Comparison of ENCODE assay signal across 18 cellular contexts in the genomic region with DNA sequence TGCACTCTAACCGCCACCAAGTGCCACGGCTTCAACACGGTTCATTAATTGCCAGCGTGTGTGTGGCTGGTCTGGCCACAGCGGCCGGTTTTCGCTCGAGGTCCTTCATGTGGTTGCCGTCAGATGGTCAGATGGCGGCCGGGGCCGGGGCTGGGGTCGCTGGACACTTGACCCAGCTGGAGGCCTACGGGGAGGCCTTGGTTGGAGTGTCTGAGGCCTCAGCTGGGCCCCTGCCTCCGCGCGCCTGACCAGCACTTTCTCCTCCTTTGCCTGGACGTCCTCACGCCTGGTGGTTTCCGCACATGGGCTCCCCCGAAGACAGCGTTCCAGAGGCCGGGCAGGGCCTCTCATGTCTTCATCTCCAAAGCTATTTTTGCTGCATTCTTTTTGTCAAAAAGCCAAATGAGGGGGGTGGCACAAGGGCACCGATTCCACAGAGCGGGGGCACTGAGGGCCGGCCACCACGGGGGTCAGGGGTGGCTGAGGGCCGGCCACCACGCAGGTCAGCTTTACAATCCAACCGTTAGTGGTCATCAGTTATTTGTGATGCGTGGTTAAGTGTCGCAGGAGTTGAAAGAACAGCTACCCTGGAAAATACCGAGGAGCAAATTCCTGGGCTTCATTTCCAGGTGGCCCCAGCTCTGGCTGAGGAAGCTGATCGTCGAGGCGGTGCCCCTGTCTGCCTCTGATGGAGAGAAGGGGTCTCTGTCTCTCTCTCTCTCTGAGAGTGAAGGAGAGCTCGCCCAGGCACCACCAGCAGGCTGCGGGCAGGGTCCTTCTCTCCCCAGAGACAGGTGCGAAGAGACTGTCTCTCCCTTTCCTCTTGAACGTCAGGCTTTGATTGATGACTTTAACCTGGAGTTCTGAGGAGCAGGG. TPM values are rescaled to one million over a fixed set of nuclear protein-coding genes. Genes with fewer than 3 reads are reported as not detected.
DNase-seq lines count a peak whose midpoint lies in the region; ATAC-seq and TF ChIP-seq lines count a peak whose summit lies in the region.
"Had no signal": no experiment of that assay in that cellular context is flagged by ENCODE, and none has a peak within 500 bp of the region (broad histone marks: within the 10 kb centered on the region; RNA-seq: fewer than 3 reads in every experiment).

No MANE protein-coding gene starts in this region.

- H3K4me3 ChIP-seq in right atrium auricular region: no peak overlapping the region
- no peak overlapping the region for H3K4me3 ChIP-seq in left ventricle myocardium inferior
- H3K4me3 ChIP-seq in neuronal stem cell (ENCODE audit: low read length in 2 of 2): no peak overlapping the region
- H3K4me3 ChIP-seq: K562 had no signal

- no peak for TF ChIP-seq CTCF in right atrium auricular region (IDR thresholded peaks at IDR 0.05)
- no peak for TF ChIP-seq CTCF in left ventricle myocardium inferior (IDR thresholded peaks at IDR 0.05; ENCODE audit: borderline replicate concordance)
- TF ChIP-seq CTCF in HFFc6 (IDR thresholded peaks at IDR 0.05): no peak

- no peak overlapping the region for H3K27ac Mint-ChIP-seq in HFFc6
- H3K27ac Mint-ChIP-seq: CD4-positive, alpha-beta memory T cell had no signal

- peaks cover 16% of the 10 kb centered on the region for H3K9me3 Mint-ChIP-seq in HFFc6
- H3K9me3 Mint-ChIP-seq: CD4-positive, alpha-beta memory T cell had no signal

- H3K9ac ChIP-seq in neuronal stem cell (ENCODE audit: low read depth, low read length, poor library complexity): no peak overlapping the region

- H3K36me3 ChIP-seq in right atrium auricular region (no peaks in the 10 kb centered on the region), left ventricle myocardium inferior (no peaks in the 10 kb centered on the region), neuronal stem cell (replicated peaks in 1 of 2; ENCODE audit: control insufficient read depth in 2 of 2, insufficient read depth in 2 of 2, low read length in 2 of 2) (no peaks in the 10 kb centered on the region)

- H3K18ac ChIP-seq in neuronal stem cell (ENCODE audit: low read length): no peak overlapping the region

- no peak overlapping the region for H3K14ac ChIP-seq in neuronal stem cell (ENCODE audit: low read length)

- no peak overlapping the region for H3K4me3 Mint-ChIP-seq in HFFc6
- H3K4me3 Mint-ChIP-seq: CD4-positive, alpha-beta memory T cell had no signal

- no peak overlapping the region for H3K23ac ChIP-seq in neuronal stem cell (ENCODE audit: low read depth, low read length, poor library complexity)

- no peaks in the 10 kb centered on the region for H3K27me3 ChIP-seq in right atrium auricular region
- peaks cover 13% of the 10 kb centered on the region for H3K27me3 ChIP-seq in left ventricle myocardium inferior (ENCODE audit: low read depth)
- H3K27me3 ChIP-seq in neuronal stem cell (ENCODE audit: control insufficient read depth in 3 of 3, insufficient read depth in 3 of 3, low read depth in 1 of 3, low read length in 3 of 3): peaks cover 0 to 10% (median 0%) of the 10 kb centered on the region in 3 experiments

- no CpG with 5 or more reads among the region's 40 CpGs for WGBS in neuronal stem cell (ENCODE audit: extremely low coverage in 2 of 2, insufficient read length in 2 of 2, insufficient replicate concordance in 1 of 2), 2 donors

- peak; percentile 47 for DNase-seq in right atrium auricular region (ENCODE audit: low spot score)
- no peak for DNase-seq in left ventricle myocardium inferior
- DNase-seq in islet precursor cell: peak; percentile 47
- no peak for DNase-seq in neuronal stem cell (ENCODE audit: low spot score)
- no peak for DNase-seq in GF-D8 (lab: John Stamatoyannopoulos, UW)
- no peak for DNase-seq in HFFc6
- no peak for DNase-seq in pons (ENCODE audit: low spot score)
- DNase-seq: CD4-positive, alpha-beta memory T cell; HCEC 1CT; NCI-H187 treated with DMSO at 0.1 percent for 48 hours; NCI-H345; NK-92 treated with Interleukin-12 subunit alpha and Interleukin-12 subunit beta, amount 100 ng/mL, for 24 hours; OCI-M1 had no signal

- H3K4me1 Mint-ChIP-seq in HFFc6 (ENCODE audit: low read depth): peaks cover 8% of the 10 kb centered on the region; the same call in 1 of the 2 replicates
- H3K4me1 Mint-ChIP-seq: CD4-positive, alpha-beta memory T cell had no signal

- H2BK15ac ChIP-seq in neuronal stem cell (ENCODE audit: low read length): peak overlapping the region; percentile 49

- H3K4me1 ChIP-seq in right atrium auricular region: peaks cover 0 to 15% of the 10 kb centered on the region in 2 donors
- peaks cover 32% of the 10 kb centered on the region for H3K4me1 ChIP-seq in left ventricle myocardium inferior
- H3K4me1 ChIP-seq in neuronal stem cell (ENCODE audit: control insufficient read depth in 2 of 2, insufficient read depth in 1 of 2, low read depth in 1 of 2, low read length in 2 of 2): peaks cover 8 to 13% of the 10 kb centered on the region in 2 donors

- no peaks in the 10 kb centered on the region for H3K9me3 ChIP-seq in right atrium auricular region
- no peaks in the 10 kb centered on the region for H3K9me3 ChIP-seq in left ventricle myocardium inferior (replicated peaks)
- H3K9me3 ChIP-seq in neuronal stem cell (replicated peaks in 1 of 2; ENCODE audit: control insufficient read depth in 2 of 2, insufficient read depth in 1 of 2, low read depth in 1 of 2, low read length in 2 of 2): no peaks in the 10 kb centered on the region

- H4K91ac ChIP-seq in neuronal stem cell (ENCODE audit: low read depth, low read length, poor library complexity): no peak overlapping the region

- no peak overlapping the region for H4K8ac ChIP-seq in neuronal stem cell (ENCODE audit: low read depth, low read length)

- H3K79me1 ChIP-seq in neuronal stem cell (ENCODE audit: low read depth, low read length): no peaks in the 10 kb centered on the region

- no peak overlapping the region for H2AFZ ChIP-seq in neuronal stem cell (ENCODE audit: low read length)

- H2AK5ac ChIP-seq in neuronal stem cell (ENCODE audit: low read depth, low read length): peak overlapping the region; percentile 64

- no peak overlapping the region for H2BK120ac ChIP-seq in neuronal stem cell (ENCODE audit: low read depth, low read length)

- intact Hi-C loops in left ventricle myocardium inferior (cut with micrococcal nuclease): loop anchor here (5.0 kb wide), 1 partner anchor 222 kb away; no protein-coding TSS in a partner anchor

- no peak overlapping the region for H3K4ac ChIP-seq in neuronal stem cell (ENCODE audit: low read length)

- H3K27ac ChIP-seq in right atrium auricular region: no peak overlapping the region
- H3K27ac ChIP-seq in left ventricle myocardium inferior (replicated peaks): no peak overlapping the region
- H3K27ac ChIP-seq in neuronal stem cell (replicated peaks; ENCODE audit: low read length): no peak overlapping the region

- H2BK12ac ChIP-seq in neuronal stem cell (ENCODE audit: low read length): no peak overlapping the region

- no peak for ATAC-seq in GM21367 (IDR thresholded peaks at IDR 0.05; ENCODE audit: unreplicated experiment)
- ATAC-seq: K562 had no signal

- H3K36me3 Mint-ChIP-seq in HFFc6 (ENCODE audit: low read depth): 0 out of 2 replicates have a peak, but pooled peaks cover 5% of the 10 kb centered on the region
- H3K36me3 Mint-ChIP-seq: CD4-positive, alpha-beta memory T cell had no signal

- H2BK5ac ChIP-seq in neuronal stem cell (ENCODE audit: low read length): no peak overlapping the region

- no peak overlapping the region for H3K4me2 ChIP-seq in neuronal stem cell (ENCODE audit: insufficient read depth, low read length, poor library complexity, severe bottlenecking)

- H3K27me3 Mint-ChIP-seq in HFFc6 (ENCODE audit: insufficient read depth): peaks cover 6% of the 10 kb centered on the region

RNA-seq across cellular contexts. Expression of a gene that starts 50.5 kb away (rescaled TPM):
- total RNA-seq in right atrium auricular region (under 1 TPM in 1 of 2 donors, not detected in 1; 0.08 TPM), left ventricle myocardium inferior (0.16 TPM)
- polyA plus RNA-seq in neuronal stem cell (2013, experiment 1 of 2): 0.20 TPM
- 0.18 TPM for polyA plus RNA-seq in neuronal stem cell (2013, experiment 2 of 2)
- total RNA-seq in HFFc6 (2021; fragmentation: NEBNext Ultra II Directional; extraction: Animal tissue kit (Norgen Biotek cat#: 25700)): not detected
- total RNA-seq: A172; CD4-positive, alpha-beta memory T cell; RPMI7951 had no signal
- polyA plus RNA-seq: BJ; CD4-positive, alpha-beta memory T cell had no signal

Comparison
In these comparisons a context has a peak if more than half of its experiments do, and no peak if none do; other contexts are left out.
1. DNase-seq: peak in right atrium auricular region (single experiment) and islet precursor cell (single experiment); none in left ventricle myocardium inferior (single experiment), neuronal stem cell (single experiment), GF-D8 (single experiment), HFFc6 (single experiment) and pons (single experiment).